8 cellular contexts compared by ENCODE assay signal in genomic region chr11:43580735-43581369, GRCh38.
DNase-seq lines count a peak whose midpoint lies in the region; ATAC-seq and TF ChIP-seq lines count a peak whose summit lies in the region.

No MANE protein-coding gene starts in this region.

- peaks cover 3% of the 10 kb centered on the region for H3K36me3 Mint-ChIP-seq in activated CD8-positive, alpha-beta memory T cell treated with anti-CD3 and anti-CD28 coated beads, Interleukin-2, amount 10 ng/mL, durations not matched to agents 7 days and 5 days
- no peaks in the 10 kb centered on the region for H3K36me3 Mint-ChIP-seq in activated B cell treated with CpG ODN at 0.5 μM for 24 hours (ENCODE audit: low read depth)

- peaks cover 21% of the 10 kb centered on the region for H3K4me1 Mint-ChIP-seq in activated CD8-positive, alpha-beta memory T cell treated with anti-CD3 and anti-CD28 coated beads, Interleukin-2, amount 10 ng/mL, durations not matched to agents 7 days and 5 days
- peaks cover 38% of the 10 kb centered on the region for H3K4me1 Mint-ChIP-seq in activated B cell treated with CpG ODN at 0.5 μM for 24 hours

- H3K27ac ChIP-seq in hepatocyte (no peak overlapping the region), stomach smooth muscle (ENCODE audit: low read length) (no peak overlapping the region)

- H3K9ac ChIP-seq in stomach smooth muscle (ENCODE audit: low read length in 2 of 2): no peak overlapping the region

- intact Hi-C loops in activated B cell treated with CpG ODN at 0.5 μM for 24 hours (cut with micrococcal nuclease): no loop called here

- CTCF ChIA-PET in activated CD8-positive, alpha-beta memory T cell treated with anti-CD3 and anti-CD28 coated beads, Interleukin-2, amount 10 ng/mL, durations not matched to agents 7 days and 5 days (lab: Charles Lee): interaction anchor here (1.0 to 1.9 kb wide), 2 partner anchors 13 to 271 kb away, joined by 4 to 7 read pairs; no protein-coding TSS in a partner anchor
- CTCF ChIA-PET in activated B cell treated with CpG ODN at 0.5 μM for 24 hours (lab: Charles Lee): no interaction called here

- H3K4me3 Mint-ChIP-seq in activated CD8-positive, alpha-beta memory T cell treated with anti-CD3 and anti-CD28 coated beads, Interleukin-2, amount 10 ng/mL, durations not matched to agents 7 days and 5 days: peak overlapping the region; percentile 52
- H3K4me3 Mint-ChIP-seq in activated B cell treated with CpG ODN at 0.5 μM for 24 hours: peak overlapping the region; percentile 77

- H2AFZ ChIP-seq in hepatocyte: peak overlapping the region; percentile 35

- H3K9me3 Mint-ChIP-seq in activated CD8-positive, alpha-beta memory T cell treated with anti-CD3 and anti-CD28 coated beads, Interleukin-2, amount 10 ng/mL, durations not matched to agents 7 days and 5 days (ENCODE audit: low read depth): no peaks in the 10 kb centered on the region
- peaks cover 4% of the 10 kb centered on the region for H3K9me3 Mint-ChIP-seq in activated B cell treated with CpG ODN at 0.5 μM for 24 hours

- peak overlapping the region; percentile 100 for H3K4me2 ChIP-seq in hepatocyte

- no peaks in the 10 kb centered on the region for H3K79me2 ChIP-seq in hepatocyte

- H3K9me3 ChIP-seq in hepatocyte (ENCODE audit: low read depth): no peaks in the 10 kb centered on the region
- peaks cover 0 to 3% of the 10 kb centered on the region in 2 donors for H3K9me3 ChIP-seq in stomach smooth muscle (ENCODE audit: control insufficient read depth in 2 of 2, low read length in 2 of 2)

- TF ChIP-seq CTCF in activated B cell treated with CpG ODN at 0.5 μM for 24 hours (IDR thresholded peaks at IDR 0.05) (no peak), hepatocyte (IDR thresholded peaks at IDR 0.05; ENCODE audit: poor library complexity) (no peak)

- no peaks in the 10 kb centered on the region for H4K20me1 ChIP-seq in hepatocyte (ENCODE audit: insufficient read depth, poor library complexity, severe bottlenecking)

- no peak for ATAC-seq in activated CD8-positive, alpha-beta memory T cell treated with anti-CD3 and anti-CD28 coated beads, Interleukin-2, amount 10 ng/mL, durations not matched to agents 7 days and 5 days
- ATAC-seq in activated B cell treated with CpG ODN at 0.5 μM for 24 hours (ENCODE audit: low read depth) (no peak), GM21576 (IDR thresholded peaks at IDR 0.05; ENCODE audit: unreplicated experiment) (no peak)

- POLR2A ChIA-PET in activated B cell treated with CpG ODN at 0.5 μM for 24 hours (lab: Charles Lee): no interaction called here

- no peak for DNase-seq in activated CD8-positive, alpha-beta memory T cell treated with anti-CD3 and anti-CD28 coated beads, Interleukin-2, amount 10 ng/mL, durations not matched to agents 7 days and 5 days
- no peak for DNase-seq in activated CD8-positive, alpha-beta memory T cell treated with anti-CD3 and anti-CD28 coated beads, Interleukin-2, amount 50 U/mL, for 48 hours
- no peak for DNase-seq in activated B cell treated with CpG ODN at 0.5 μM for 24 hours
- DNase-seq in hepatocyte (ENCODE audit: low spot score): no peak
- no peak for DNase-seq in effector CD4-positive, alpha-beta T cell
- DNase-seq in NCI-H345 (lab: John Stamatoyannopoulos, UW): no peak

- H3K27ac Mint-ChIP-seq in activated CD8-positive, alpha-beta memory T cell treated with anti-CD3 and anti-CD28 coated beads, Interleukin-2, amount 10 ng/mL, durations not matched to agents 7 days and 5 days: peak overlapping the region; percentile 24
- H3K27ac Mint-ChIP-seq in activated B cell treated with CpG ODN at 0.5 μM for 24 hours: no peak overlapping the region

- H3K4me1 ChIP-seq in hepatocyte (ENCODE audit: insufficient read depth): peaks cover 12% of the 10 kb centered on the region
- peaks cover 35% of the 10 kb centered on the region for H3K4me1 ChIP-seq in stomach smooth muscle (ENCODE audit: control insufficient read depth, insufficient read depth, low read length)

- H3K4me3 ChIP-seq in hepatocyte: no peak overlapping the region
- peak overlapping the region; percentile 43 to 47 for H3K4me3 ChIP-seq in stomach smooth muscle (ENCODE audit: low read length in 2 of 2)

- WGBS in hepatocyte (ENCODE audit: low lambda C conversion rate, missing lambda C conversion rate): 1% methylated on average over 26 of the region's 39 CpGs

- H3K27me3 Mint-ChIP-seq in activated CD8-positive, alpha-beta memory T cell treated with anti-CD3 and anti-CD28 coated beads, Interleukin-2, amount 10 ng/mL, durations not matched to agents 7 days and 5 days: peaks cover 95% of the 10 kb centered on the region
- H3K27me3 Mint-ChIP-seq in activated B cell treated with CpG ODN at 0.5 μM for 24 hours: peaks cover 74% of the 10 kb centered on the region

- no peaks in the 10 kb centered on the region for H3K9me2 ChIP-seq in hepatocyte (replicated peaks; ENCODE audit: insufficient read depth)

- H3K27me3 ChIP-seq in hepatocyte (peaks cover 95% of the 10 kb centered on the region), stomach smooth muscle (ENCODE audit: control insufficient read depth in 1 of 2, insufficient read depth in 2 of 2, low read length in 2 of 2) (peaks cover 71 to 77% of the 10 kb centered on the region in 2 donors)

- H3K36me3 ChIP-seq in hepatocyte (replicated peaks; ENCODE audit: insufficient read depth, low read depth) (no peaks in the 10 kb centered on the region), stomach smooth muscle (ENCODE audit: control insufficient read depth in 2 of 2, insufficient read depth in 2 of 2, low read length in 2 of 2) (no peaks in the 10 kb centered on the region)
